In genomic region chr15:44711356-44712107, GRCh38 we compare ENCODE assay signal across 8 cellular contexts. TPM values are rescaled to one million over a fixed set of nuclear protein-coding genes. Genes with fewer than 3 reads are reported as not detected.
DNase-seq lines count a peak whose midpoint lies in the region; ATAC-seq and TF ChIP-seq lines count a peak whose summit lies in the region.

Gene B2M, plus strand, starts transcription at chr15:44711517. Its CDS starts 30 bp downstream, at chr15:44711547.

- peak within 1 kb of the TSS; percentile 97 for H3K27ac ChIP-seq in right cardiac atrium (ENCODE audit: low read length)
- peak within 1 kb of the TSS; percentile 100 for H3K27ac ChIP-seq in vagina

- DNase-seq in NCI-H187 treated with DMSO at 0.1 percent for 48 hours (lab: John Stamatoyannopoulos, UW): peak; percentile 59
- DNase-seq in anterior cingulate cortex (lab: John Stamatoyannopoulos, UW): peak; percentile 46 to 97 (median 90)
- DNase-seq in right cardiac atrium: peak; percentile 94 to 98 (median 98)
- peak; percentile 96 for DNase-seq in putamen (ENCODE audit: low spot score)
- DNase-seq in vagina (ENCODE audit: extremely low spot score in 2 of 2): peak; percentile 99

- H3K4me3 ChIP-seq in right cardiac atrium (ENCODE audit: low read length): peak within 1 kb of the TSS; percentile 76
- H3K4me3 ChIP-seq in vagina: peak within 1 kb of the TSS; percentile 95 to 99

- H3K27me3 ChIP-seq in right cardiac atrium (ENCODE audit: control insufficient read depth, insufficient read depth) (no peaks in the 10 kb centered on the region), vagina (no peaks in the 10 kb centered on the region)

- no peaks in the 10 kb centered on the region for H3K9me3 ChIP-seq in right cardiac atrium (ENCODE audit: control insufficient read depth, low read length)
- no peaks in the 10 kb centered on the region for H3K9me3 ChIP-seq in vagina

- H3K36me3 ChIP-seq in vagina: peaks cover 0 to 18% of the 10 kb centered on the region in 2 donors

- intact Hi-C loops in T-helper 2 cell treated with Interferon-gamma antibody and Interleukin-4, amounts not matched to agents 100 ng/mL and 5 ng/mL, for 36 hours (cut with micrococcal nuclease): loop anchor here (1.0 kb wide), 2 partner anchors 15 to 48 kb away; partner anchors contain the start of gene SPG11
- intact Hi-C loops in right cardiac atrium (cut with DNase I): loop anchor here in 2 of 4 donors (2.0 kb wide), 1 partner anchor 15 kb away; no protein-coding TSS in a partner anchor
- intact Hi-C loops in vagina (cut with DNase I): loop anchor here (2.0 kb wide), 1 partner anchor 17 kb away; no protein-coding TSS in a partner anchor

- H3K4me1 ChIP-seq in right cardiac atrium (ENCODE audit: control insufficient read depth, insufficient read depth, low read length): peaks cover 2% of the 10 kb centered on the region
- peaks cover 44% of the 10 kb centered on the region for H3K4me1 ChIP-seq in vagina

- TF ChIP-seq CTCF in vagina (IDR thresholded peaks at IDR 0.05): no peak

- under 1% methylated on average over 61 of the region's 61 CpGs for WGBS in right cardiac atrium

- ATAC-seq in GM18499 (IDR thresholded peaks at IDR 0.05; ENCODE audit: insufficient read depth, unreplicated experiment): peak; percentile 73
- ATAC-seq in HG02943 (IDR thresholded peaks at IDR 0.05; ENCODE audit: low read depth, unreplicated experiment): peak; percentile 70
- ATAC-seq in right cardiac atrium: peak; percentile 96 to 97

- peak; percentile 82 to 100 for TF ChIP-seq POLR2A in vagina (IDR thresholded peaks at IDR 0.05)

RNA-seq across cellular contexts. Expression of gene B2M, which starts in this region (rescaled TPM):
- total RNA-seq in T-helper 2 cell treated with Interferon-gamma antibody and Interleukin-4, amounts not matched to agents 100 ng/mL and 5 ng/mL, for 36 hours: 6,268 and 6,270 TPM in 2 replicates
- total RNA-seq in right cardiac atrium (1,000 to 10,000 TPM; 1,377 to 1,599 (median 1,490) TPM), vagina (2,630 TPM)
- polyA plus RNA-seq in right cardiac atrium: 2,022 TPM

Comparison
In these comparisons a context has a peak if more than half of its experiments do, and no peak if none do; other contexts are left out.
1. Peak in every context shown above with its lines: DNase-seq, ATAC-seq, H3K4me3 ChIP-seq and H3K27ac ChIP-seq.